8 cellular contexts compared by ENCODE assay signal in genomic region chr12:48957141-48958048, GRCh38. TPM values are rescaled to one million over a fixed set of nuclear protein-coding genes. Genes with fewer than 3 reads are reported as not detected.
DNase-seq lines count a peak whose midpoint lies in the region; ATAC-seq and TF ChIP-seq lines count a peak whose summit lies in the region.

TSS of gene ARF3 (minus strand) at chr12:48957487. CDS start at chr12:48941095, 16,392 bp downstream.

- peak within 1 kb of the TSS; percentile 94 for H3K27ac ChIP-seq in HCT116 (ENCODE audit: low read depth, low read length)
- H3K27ac ChIP-seq in SK-N-MC, result peak within 1 kb of the TSS; percentile 64
- peak within 1 kb of the TSS; percentile 39 to 91 (median 87) for H3K27ac ChIP-seq in gastroesophageal sphincter
- peak within 1 kb of the TSS; percentile 79 for H3K27ac ChIP-seq in substantia nigra (ENCODE audit: low read depth, low read length, poor library complexity, severe bottlenecking)

- H3K4me3 Mint-ChIP-seq in activated naive CD4-positive, alpha-beta T cell treated with anti-CD3 and anti-CD28 coated beads, Interleukin-2, amount 10 ng/mL, durations not matched to agents 7 days and 5 days, result peak within 1 kb of the TSS; percentile 90

- no TSS peak for BruUV-seq in HCT116 (replicated peaks; lab: Mats Ljungman, UMichigan)

- peaks cover 3 to 18% of the 10 kb centered on the region in 2 experiments for H3K4me1 ChIP-seq in HCT116 (ENCODE audit: control insufficient read depth in 1 of 2, insufficient read depth in 2 of 2, low read length in 2 of 2)
- H3K4me1 ChIP-seq in gastroesophageal sphincter, result peaks cover 3 to 32% (median 18%) of the 10 kb centered on the region in 3 donors

- peak within 1 kb of the TSS; percentile 38 for H2AFZ ChIP-seq in HCT116 (ENCODE audit: low read depth, low read length, poor library complexity, severe bottlenecking)

- no peaks in the 10 kb centered on the region for H3K9me2 ChIP-seq in HCT116 (ENCODE audit: insufficient read depth)

- peaks cover 37% of the 10 kb centered on the region for H3K4me1 Mint-ChIP-seq in activated naive CD4-positive, alpha-beta T cell treated with anti-CD3 and anti-CD28 coated beads, Interleukin-2, amount 10 ng/mL, durations not matched to agents 7 days and 5 days

- peaks cover 20% of the 10 kb centered on the region for H3K36me3 Mint-ChIP-seq in activated naive CD4-positive, alpha-beta T cell treated with anti-CD3 and anti-CD28 coated beads, Interleukin-2, amount 10 ng/mL, durations not matched to agents 7 days and 5 days

- RAD21 ChIA-PET in HCT116 (lab: Charles Lee; ENCODE audit: low non-redundant PET in 1 of 2, low total read pairs in 2 of 2, uncharacterized antibody in 2 of 2, unreplicated experiment in 2 of 2), result interaction anchor here in 1 of 2 experiments (0.6 to 0.9 kb wide), 2 partner anchors 31 to 61 kb away, joined by 3 to 7 read pairs; no protein-coding TSS in a partner anchor

- H3K27me3 Mint-ChIP-seq in activated naive CD4-positive, alpha-beta T cell treated with anti-CD3 and anti-CD28 coated beads, Interleukin-2, amount 10 ng/mL, durations not matched to agents 7 days and 5 days, result peaks cover 43% of the 10 kb centered on the region

- H3K9me3 Mint-ChIP-seq in activated naive CD4-positive, alpha-beta T cell treated with anti-CD3 and anti-CD28 coated beads, Interleukin-2, amount 10 ng/mL, durations not matched to agents 7 days and 5 days, result no peaks in the 10 kb centered on the region

- H3K79me2 ChIP-seq in HCT116 (ENCODE audit: insufficient read depth, low read length), result peaks cover 48% of the 10 kb centered on the region

- peak within 1 kb of the TSS; percentile 81 for H3K27ac Mint-ChIP-seq in activated naive CD4-positive, alpha-beta T cell treated with anti-CD3 and anti-CD28 coated beads, Interleukin-2, amount 10 ng/mL, durations not matched to agents 7 days and 5 days

- in situ Hi-C loops in G401 (cut with HindIII; ENCODE audit: low sequenced_read_pairs), result no loop called here

- H3K36me3 ChIP-seq in HCT116 (ENCODE audit: control insufficient read depth in 1 of 2, insufficient read depth in 2 of 2, low read length in 2 of 2), result peaks cover 12 to 28% of the 10 kb centered on the region in 2 experiments
- peaks cover 29% of the 10 kb centered on the region for H3K36me3 ChIP-seq in SK-N-MC (ENCODE audit: insufficient read depth, low read length)
- H3K36me3 ChIP-seq in gastroesophageal sphincter, result peaks cover 0 to 9% of the 10 kb centered on the region in 2 donors

- peaks cover 8% of the 10 kb centered on the region; the same call in 1 of the 2 replicates for H4K20me1 ChIP-seq in HCT116 (ENCODE audit: insufficient read depth)

- ATAC-seq in HCT116 (peak; percentile 88), gastroesophageal sphincter (peak; percentile 88)

- H3K4me2 ChIP-seq in HCT116 (ENCODE audit: low read length), result peak within 1 kb of the TSS; percentile 82

- POLR2A ChIA-PET in HCT116 (lab: Charles Lee), result interaction anchor here (0.7 to 1.8 kb wide), 4 partner anchors 9 to 92 kb away, joined by 3 to 11 read pairs (median 5); partner anchors contain the start of gene RND1

- TF ChIP-seq EP300 in gastroesophageal sphincter (IDR thresholded peaks at IDR 0.05), result no peak

- TF ChIP-seq CTCF in HCT116 (IDR thresholded peaks at IDR 0.05 in 2 of 3, conservative IDR thresholded peaks at IDR 0.05 in 1 of 3; ENCODE audit: borderline replicate concordance in 1 of 3, insufficient read depth in 1 of 3, low read depth in 2 of 3, low read length in 2 of 3) (no peak), NB4 (IDR thresholded peaks at IDR 0.05; ENCODE audit: low read depth, low read length) (no peak), gastroesophageal sphincter (IDR thresholded peaks at IDR 0.05) (no peak)

- TF ChIP-seq POLR2A in HCT116 (IDR thresholded peaks at IDR 0.05; ENCODE audit: borderline replicate concordance, extremely low read depth, insufficient read depth, insufficient read length) (peak; percentile 67), NB4 (IDR thresholded peaks at IDR 0.05; ENCODE audit: extremely low read depth, insufficient read length) (peak; percentile 63), gastroesophageal sphincter (IDR thresholded peaks at IDR 0.05) (peak; percentile 61 to 66)

- TF ChIP-seq RAD21 in HCT116 (IDR thresholded peaks at IDR 0.05; ENCODE audit: low read depth), result no peak

- H3K9ac ChIP-seq in HCT116 (ENCODE audit: low read length), result peak within 1 kb of the TSS; percentile 76
- peak within 1 kb of the TSS; percentile 88 for H3K9ac ChIP-seq in SK-N-MC (ENCODE audit: insufficient read length)

- intact Hi-C loops in HCT116 (cut with micrococcal nuclease), result no loop called here

- H3K4me3 ChIP-seq in HCT116 (replicated peaks in 1 of 2; ENCODE audit: low read depth in 1 of 2, low read length in 2 of 2) (peak within 1 kb of the TSS; percentile 94 to 95), NB4 (ENCODE audit: low read depth, low read length) (peak within 1 kb of the TSS; percentile 75), SK-N-MC (peak within 1 kb of the TSS; percentile 95), gastroesophageal sphincter (peak within 1 kb of the TSS; percentile 65 to 99)

- H3K9me3 ChIP-seq in HCT116 (ENCODE audit: control insufficient read depth in 1 of 2, insufficient read depth in 1 of 2, low read depth in 1 of 2, low read length in 2 of 2), result no peaks in the 10 kb centered on the region
- H3K9me3 ChIP-seq in SK-N-MC (ENCODE audit: low read depth, low read length), result no peaks in the 10 kb centered on the region
- H3K9me3 ChIP-seq in gastroesophageal sphincter, result no peaks in the 10 kb centered on the region

- CTCF ChIA-PET in HCT116 (lab: Charles Lee), result interaction anchor here (0.7 to 2.8 kb wide), 7 partner anchors 19 to 142 kb away, joined by 3 to 18 read pairs (median 4); partner anchors contain the start of gene WNT1
- CTCF ChIA-PET in activated naive CD4-positive, alpha-beta T cell treated with anti-CD3 and anti-CD28 coated beads, Interleukin-2, amount 10 ng/mL, durations not matched to agents 7 days and 5 days (lab: Charles Lee), result interaction anchor here (0.7 to 3.0 kb wide), 10 partner anchors 11 to 142 kb away, joined by 3 to 14 read pairs (median 4); partner anchors contain the start of genes DDX23 and WNT1

- 0% methylated on average over 5 to 16 of the region's 58 CpGs for WGBS in gastroesophageal sphincter (ENCODE audit: low coverage in 1 of 2), 2 donors

- DNase-seq in G401 (ENCODE audit: low spot score) (peak; percentile 92), HCT116 (ENCODE audit: low read depth, low spot score) (peak; percentile 73), NB4 (ENCODE audit: low read depth) (peak; percentile 97), SK-N-MC (ENCODE audit: low read depth, low spot score) (peak; percentile 6), non-pigmented ciliary epithelial cell (ENCODE audit: low read depth) (peak; percentile 52), substantia nigra (lab: John Stamatoyannopoulos, UW) (peak; percentile 28 to 95 (median 80))
- peak; percentile 97 for DNase-seq in activated naive CD4-positive, alpha-beta T cell treated with anti-CD3 and anti-CD28 coated beads, Interleukin-2, amount 10 ng/mL, durations not matched to agents 7 days and 5 days

- no peaks in the 10 kb centered on the region for H3K27me3 ChIP-seq in HCT116 (ENCODE audit: insufficient read depth, low read length)
- H3K27me3 ChIP-seq in gastroesophageal sphincter, result peaks cover 10% of the 10 kb centered on the region

TF ChIP-seq in HCT116, 20 proteins besides CTCF, POLR2A, EP300 and RAD21:
- TF ChIP-seq JUND (IDR thresholded peaks at IDR 0.05) (no peak), CEBPB (IDR thresholded peaks at IDR 0.05; ENCODE audit: low read depth) (no peak), ATF3 (IDR thresholded peaks at IDR 0.05) (no peak), POLR2AphosphoS5 (IDR thresholded peaks at IDR 0.05; ENCODE audit: low read depth, low read length) (peak; percentile 80), EGR1 (IDR thresholded peaks at IDR 0.05; ENCODE audit: low read depth) (peak; percentile 71), ZBTB33 (IDR thresholded peaks at IDR 0.05; ENCODE audit: extremely low read depth, insufficient replicate concordance, low read length) (peak; percentile 100), YY1 (IDR thresholded peaks at IDR 0.05; ENCODE audit: extremely low read depth, insufficient replicate concordance, low read depth, low read length) (peak; percentile 64)

RNA-seq across cellular contexts. Expression of gene ARF3, which starts in this region (rescaled TPM):
- total RNA-seq in G401 (2014; rRNA removed; shearing (Covaris generic)), result 118 and 141 TPM in 2 replicates
- total RNA-seq in HCT116 (2021; ENCODE audit: unreplicated experiment), result 166 TPM
- 126 and 150 TPM in 2 replicates for polyA plus RNA-seq in HCT116 (2012)
- total RNA-seq in gastroesophageal sphincter, result 10 to 100 TPM; 52.6 to 91.6 (median 83.1) TPM

Comparison
In these comparisons a context has a peak if more than half of its experiments do, and no peak if none do; other contexts are left out.
1. Peak in every context shown above with its lines: DNase-seq, ATAC-seq, H3K4me3 ChIP-seq and H3K27ac ChIP-seq.
2. DNase-seq: peak in every context shown above with its lines; median percentile 97 in NB4; 97 in activated naive CD4-positive, alpha-beta T cell treated with anti-CD3 and anti-CD28 coated beads, Interleukin-2, amount 10 ng/mL, durations not matched to agents 7 days and 5 days; 92 in G401; 80 in substantia nigra; 73 in HCT116; 52 in non-pigmented ciliary epithelial cell; 6 in SK-N-MC.